Comparison of ENCODE assay signal across 17 cellular contexts in the genomic region with DNA sequence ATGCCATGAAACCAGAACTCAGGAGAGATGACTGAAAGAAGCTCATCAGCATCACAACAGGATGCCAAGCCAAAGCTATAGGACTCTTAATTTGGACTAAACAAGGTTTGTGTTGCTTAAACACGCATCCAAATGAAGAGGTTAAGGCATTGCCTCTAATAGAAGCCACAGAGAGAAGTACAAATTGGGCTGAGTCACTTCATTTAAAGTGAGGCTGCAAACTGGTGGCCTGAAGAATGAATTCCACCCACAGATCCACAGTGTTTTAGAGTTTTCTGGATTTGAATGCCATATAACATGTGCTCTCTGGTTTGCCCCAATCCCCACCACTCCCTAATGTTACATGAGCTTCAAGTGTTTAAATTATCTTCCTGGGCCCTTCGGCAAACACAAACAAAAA.
"Had no signal": no experiment of that assay in that cellular context is flagged by ENCODE, and none has a peak within 500 bp of the region (broad histone marks: within the 10 kb centered on the region; RNA-seq: fewer than 3 reads in every experiment).

No MANE protein-coding gene starts in this region.

- H2AFZ ChIP-seq: parathyroid adenoma had no signal

- H3K27ac Mint-ChIP-seq: activated naive CD4-positive, alpha-beta T cell treated with anti-CD3 and anti-CD28 coated beads, Interleukin-2, amount 50 U/mL, for 24 hours; effector memory CD8-positive, alpha-beta T cell; memory B cell; naive thymus-derived CD4-positive, alpha-beta T cell; T-helper 1 cell treated with Interleukin-12 subunit alpha and Interleukin-12 subunit beta and Interleukin-4 antibody, amounts not matched to agents 30 μg/mL and 1 μg/mL, for 36 hours had no signal

- H3K27ac ChIP-seq: adrenal gland, cardiac muscle cell, neutrophil, parathyroid adenoma, upper lobe of right lung had no signal

- H3K27me3 ChIP-seq: adrenal gland, cardiac muscle cell, upper lobe of right lung had no signal

- H3K4me1 ChIP-seq: parathyroid adenoma, upper lobe of right lung had no signal

- H3K4me3 ChIP-seq: adrenal gland, cardiac muscle cell, mucosa of descending colon, upper lobe of right lung had no signal

- ATAC-seq: effector memory CD8-positive, alpha-beta T cell; mucosa of descending colon; naive thymus-derived CD4-positive, alpha-beta T cell; upper lobe of right lung had no signal

- H3K4me3 Mint-ChIP-seq: activated naive CD4-positive, alpha-beta T cell treated with anti-CD3 and anti-CD28 coated beads, Interleukin-2, amount 50 U/mL, for 24 hours; effector memory CD8-positive, alpha-beta T cell; memory B cell; naive thymus-derived CD4-positive, alpha-beta T cell; T-helper 1 cell treated with Interleukin-12 subunit alpha and Interleukin-12 subunit beta and Interleukin-4 antibody, amounts not matched to agents 30 μg/mL and 1 μg/mL, for 36 hours had no signal

- H3K4me1 Mint-ChIP-seq: activated naive CD4-positive, alpha-beta T cell treated with anti-CD3 and anti-CD28 coated beads, Interleukin-2, amount 50 U/mL, for 24 hours; memory B cell; naive thymus-derived CD4-positive, alpha-beta T cell had no signal

- H3K36me3 ChIP-seq: adrenal gland, cardiac muscle cell, neutrophil, upper lobe of right lung had no signal

- H3K9me3 ChIP-seq: adrenal gland, mucosa of descending colon, neutrophil, upper lobe of right lung had no signal

- H3K36me3 Mint-ChIP-seq: activated naive CD4-positive, alpha-beta T cell treated with anti-CD3 and anti-CD28 coated beads, Interleukin-2, amount 50 U/mL, for 24 hours; memory B cell had no signal

- H3K9ac ChIP-seq: parathyroid adenoma had no signal

- H3K79me2 ChIP-seq: parathyroid adenoma had no signal

- DNase-seq: activated CD4-positive, alpha-beta T cell treated with anti-CD3 and anti-CD28 coated beads, Interleukin-2, amount 50 U/mL, for 1 hour; activated CD4-positive, CD25-positive, alpha-beta regulatory T cell treated with anti-CD3 and anti-CD28 coated beads, Interleukin-2, amount 50 U/mL, for 72 hours; activated CD8-positive, alpha-beta memory T cell treated with anti-CD3 and anti-CD28 coated beads, Interleukin-2, amount 50 U/mL, for 4 hours; activated effector memory CD4-positive, alpha-beta T cell treated with Interleukin-2 at 50 U/mL for 16 hours; activated T-cell treated with anti-CD3 and anti-CD28 coated beads, Interleukin-2, amount 50 U/mL, for 48 hours; adrenal gland; effector memory CD8-positive, alpha-beta T cell; mucosa of descending colon; naive thymus-derived CD4-positive, alpha-beta T cell; stimulated activated naive CD4-positive, alpha-beta T cell; upper lobe of right lung had no signal

- H3K9me3 Mint-ChIP-seq: activated naive CD4-positive, alpha-beta T cell treated with anti-CD3 and anti-CD28 coated beads, Interleukin-2, amount 50 U/mL, for 24 hours; effector memory CD8-positive, alpha-beta T cell; memory B cell; T-helper 1 cell treated with Interleukin-12 subunit alpha and Interleukin-12 subunit beta and Interleukin-4 antibody, amounts not matched to agents 30 μg/mL and 1 μg/mL, for 36 hours had no signal
